8 cellular contexts compared by ENCODE assay signal in genomic region chr19:32674959-32675719, GRCh38. TPM values are rescaled to one million over a fixed set of nuclear protein-coding genes. Genes with fewer than 3 reads are reported as not detected.
A peak's percentile ranks its signal among the peaks of the same experiment; 100 is the strongest.
DNase-seq lines count a peak whose midpoint lies in the region; ATAC-seq and TF ChIP-seq lines count a peak whose summit lies in the region.

TSS of gene ANKRD27 (minus strand) at chr19:32675180. CDS start at chr19:32659015, 16,165 bp downstream.

- H3K4me1 Mint-ChIP-seq in nephron progenitor cell, result peaks cover 23% of the 10 kb centered on the region
- peaks cover 48% of the 10 kb centered on the region for H3K4me1 Mint-ChIP-seq in stimulated activated naive CD8-positive, alpha-beta T cell treated with anti-CD3 and anti-CD28 coated beads, Interleukin-15, amount 100 ng/mL, for 72 hours

- peaks cover 29% of the 10 kb centered on the region for H3K27me3 ChIP-seq in H7 (ENCODE audit: control insufficient read depth, insufficient read depth, low read length)

- TF ChIP-seq CTCF in fibroblast of the aortic adventitia (IDR thresholded peaks at IDR 0.05; ENCODE audit: insufficient read depth, low read length) (no peak), nephron progenitor cell (IDR thresholded peaks at IDR 0.05) (no peak)

- no peak within 1 kb of the TSS for H3K27ac Mint-ChIP-seq in nephron progenitor cell
- peak within 1 kb of the TSS; percentile 91 to 94 for H3K27ac Mint-ChIP-seq in stimulated activated naive CD8-positive, alpha-beta T cell treated with anti-CD3 and anti-CD28 coated beads, Interleukin-15, amount 100 ng/mL, for 72 hours

- peak within 1 kb of the TSS; percentile 94 for H3K4me3 Mint-ChIP-seq in nephron progenitor cell
- H3K4me3 Mint-ChIP-seq in stimulated activated naive CD8-positive, alpha-beta T cell treated with anti-CD3 and anti-CD28 coated beads, Interleukin-15, amount 100 ng/mL, for 72 hours, result peak within 1 kb of the TSS; percentile 95 to 97

- DNase-seq in ELR (ENCODE audit: low read depth), result peak; percentile 97
- peak; percentile 99 for DNase-seq in H7
- DNase-seq in M059J (ENCODE audit: low read depth), result peak; percentile 97
- peak; percentile 95 to 96 for DNase-seq in SHP77 (lab: John Stamatoyannopoulos, UW)
- peak; percentile 97 for DNase-seq in activated effector memory CD4-positive, alpha-beta T cell treated with Interleukin-2 at 50 U/mL for 16 hours
- peak; percentile 96 for DNase-seq in fibroblast of the aortic adventitia (ENCODE audit: low read depth)
- peak; percentile 99 for DNase-seq in nephron progenitor cell
- DNase-seq in stimulated activated naive CD8-positive, alpha-beta T cell treated with anti-CD3 and anti-CD28 coated beads, Interleukin-15, amount 100 ng/mL, for 72 hours, result peak; percentile 98 to 99

- no peaks in the 10 kb centered on the region for H3K36me3 Mint-ChIP-seq in nephron progenitor cell (ENCODE audit: low read depth)

- no peaks in the 10 kb centered on the region for H3K9me3 Mint-ChIP-seq in nephron progenitor cell
- no peaks in the 10 kb centered on the region for H3K9me3 Mint-ChIP-seq in stimulated activated naive CD8-positive, alpha-beta T cell treated with anti-CD3 and anti-CD28 coated beads, Interleukin-15, amount 100 ng/mL, for 72 hours

- peak; percentile 95 for ATAC-seq in stimulated activated naive CD8-positive, alpha-beta T cell treated with anti-CD3 and anti-CD28 coated beads, Interleukin-15, amount 100 ng/mL, for 72 hours

- H3K36me3 ChIP-seq in H7 (replicated peaks; ENCODE audit: control insufficient read depth, insufficient read depth, low read length), result no peaks in the 10 kb centered on the region

- peaks cover 55% of the 10 kb centered on the region for H3K27me3 Mint-ChIP-seq in nephron progenitor cell (ENCODE audit: low read depth, poor library complexity)
- H3K27me3 Mint-ChIP-seq in stimulated activated naive CD8-positive, alpha-beta T cell treated with anti-CD3 and anti-CD28 coated beads, Interleukin-15, amount 100 ng/mL, for 72 hours, result peaks cover 27% of the 10 kb centered on the region

- H3K4me3 ChIP-seq in H7 (ENCODE audit: insufficient read depth, low read depth, low read length) (peak within 1 kb of the TSS; percentile 91), fibroblast of the aortic adventitia (ENCODE audit: low read depth, low read length) (peak within 1 kb of the TSS; percentile 95)

RNA-seq across cellular contexts. Expression of gene ANKRD27, which starts in this region (rescaled TPM):
- total RNA-seq in H7 (2014; rRNA removed; shearing (Covaris generic)), result 40.7 and 52.0 TPM in 2 replicates
- total RNA-seq in M059J (2014; rRNA removed; shearing (Covaris generic)), result 43.3 and 48.3 TPM in 2 replicates
- 29.0 and 29.6 TPM in 2 replicates for total RNA-seq in fibroblast of the aortic adventitia (ENCODE audit: low replicate concordance)

Comparison
In these comparisons a context has a peak if more than half of its experiments do, and no peak if none do; other contexts are left out.
1. Peak in every context shown above with its lines: DNase-seq, ATAC-seq and H3K4me3 ChIP-seq.